1 cellular context compared by ENCODE assay signal in the genomic region with DNA sequence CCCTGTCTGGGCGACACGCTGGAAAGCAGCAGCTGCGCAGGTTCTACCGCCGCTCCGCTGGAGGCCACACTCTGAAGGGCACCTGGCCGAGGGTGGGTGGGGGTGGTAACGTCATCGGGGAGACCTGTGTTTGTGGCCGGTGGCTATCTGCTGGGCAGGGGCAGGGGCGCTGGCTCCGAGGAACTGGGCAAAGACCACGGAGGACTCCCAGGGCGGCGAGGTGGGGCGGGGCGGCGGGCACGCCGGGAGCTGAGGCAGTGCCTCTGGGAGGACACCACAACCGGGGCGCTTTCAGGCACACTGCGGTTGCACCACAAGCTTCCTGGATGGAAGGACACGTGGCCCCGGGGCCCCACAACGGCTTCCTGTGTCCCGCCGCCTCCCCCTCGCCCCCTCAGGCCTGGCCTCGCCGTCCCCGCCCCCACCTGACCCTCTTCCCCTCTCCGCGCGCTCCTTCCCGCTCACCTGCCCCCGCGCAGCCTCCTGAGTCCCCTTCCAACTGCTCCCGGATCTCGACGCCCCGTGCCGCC.
TF ChIP-seq lines count a peak whose summit lies in the region.

No MANE protein-coding gene starts in this region.

TF ChIP-seq in H1, 55 proteins besides CTCF, POLR2A, EP300 and RAD21:
- TF ChIP-seq RNF2 (IDR thresholded peaks at IDR 0.05; ENCODE audit: borderline replicate concordance, low read depth, low read length, missing control alignments, poor library complexity, severe bottlenecking): peak; percentile 4
- no peak for TF ChIP-seq ATF2 (IDR thresholded peaks at IDR 0.05; ENCODE audit: low read length)
- peak; percentile 96 for TF ChIP-seq E2F6 (IDR thresholded peaks at IDR 0.05)
- no peak for TF ChIP-seq ASH2L (IDR thresholded peaks at IDR 0.05; ENCODE audit: low read length)
- no peak for TF ChIP-seq HDAC2 (IDR thresholded peaks at IDR 0.05; ENCODE audit: borderline replicate concordance in 1 of 2, low read depth in 2 of 2, low read length in 2 of 2)
- TF ChIP-seq GTF2F1 (IDR thresholded peaks at IDR 0.05; ENCODE audit: borderline replicate concordance, low read depth, low read length): no peak
- no peak for TF ChIP-seq MAFK (IDR thresholded peaks at IDR 0.05; ENCODE audit: low read depth, low read length)
- TF ChIP-seq RXRA (IDR thresholded peaks at IDR 0.05; ENCODE audit: insufficient read depth, low read depth, low read length): no peak
- TF ChIP-seq HDAC6 (IDR thresholded peaks at IDR 0.05; ENCODE audit: low read depth, low read length): no peak
- TF ChIP-seq FOSL1 (IDR thresholded peaks at IDR 0.05; ENCODE audit: insufficient read depth, low read depth, low read length): no peak
- peak; percentile 42; the same call in 1 of the 2 replicates for TF ChIP-seq SUZ12 (IDR thresholded peaks at IDR 0.05; ENCODE audit: low read length)
- TF ChIP-seq MAX (IDR thresholded peaks at IDR 0.05): peak; percentile 85
- TF ChIP-seq POU5F1 (IDR thresholded peaks at IDR 0.05; ENCODE audit: low read depth, low read length): no peak
- no peak for TF ChIP-seq EGR1 (IDR thresholded peaks at IDR 0.05; ENCODE audit: borderline replicate concordance, low read depth, low read length)
- no peak for TF ChIP-seq SIX5 (IDR thresholded peaks at IDR 0.05; ENCODE audit: low read depth, low read length)
